17 cellular contexts compared by ENCODE assay signal in the genomic region with DNA sequence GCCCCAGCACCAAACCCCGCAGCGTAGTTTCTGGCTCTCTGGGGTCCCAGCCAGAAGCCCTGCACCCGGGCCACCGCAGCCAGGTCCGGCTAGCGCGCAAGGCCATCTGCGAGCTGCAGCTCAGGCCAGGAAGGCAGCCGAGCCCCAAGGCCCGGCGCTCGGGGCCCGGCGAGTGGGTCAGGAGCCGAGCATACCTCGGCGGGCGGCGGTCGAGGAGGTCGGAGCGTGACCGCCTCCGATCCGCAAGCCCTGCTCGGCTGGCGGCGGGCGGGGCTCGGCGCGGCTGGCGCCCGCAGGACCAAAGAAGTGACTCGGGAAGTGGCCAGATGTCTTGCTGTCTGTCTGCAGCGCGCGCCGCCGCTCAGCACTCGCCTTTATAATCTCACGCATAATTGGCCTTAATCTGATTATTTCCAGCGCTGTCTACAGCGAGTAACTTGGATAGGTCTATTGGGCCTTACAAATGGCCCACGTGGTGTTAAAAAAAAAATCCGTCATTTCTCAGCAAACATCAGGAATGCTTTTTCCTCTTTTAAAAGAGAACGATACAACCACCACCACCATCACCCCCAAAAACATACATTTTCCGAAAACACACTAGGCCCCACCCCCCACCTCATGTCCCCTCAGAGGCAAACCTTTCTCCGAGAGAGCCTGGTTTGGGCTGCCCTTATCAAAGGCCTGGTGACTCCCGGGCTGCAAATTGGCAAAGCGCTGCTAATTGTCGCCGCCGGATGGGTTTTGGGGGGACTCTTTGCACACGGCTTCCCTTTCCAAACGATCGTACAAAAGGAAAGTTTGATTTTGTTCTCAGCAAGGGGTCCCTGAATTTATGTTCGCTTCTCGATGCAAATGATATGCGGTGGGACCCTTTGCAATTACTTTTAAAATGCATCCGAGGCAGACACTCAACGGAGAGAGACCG. TPM values are rescaled to one million over a fixed set of nuclear protein-coding genes. Genes with fewer than 3 reads are reported as not detected.
A peak's percentile ranks its signal among the peaks of the same experiment; 100 is the strongest.
DNase-seq lines count a peak whose midpoint lies in the region; ATAC-seq, FAIRE-seq and TF ChIP-seq lines count a peak whose summit lies in the region.
"Had no signal": no experiment of that assay in that cellular context is flagged by ENCODE, and none has a peak within 500 bp of the region (broad histone marks: within the 10 kb centered on the region; RNA-seq: fewer than 3 reads in every experiment).

Gene DRGX, minus strand, starts transcription at position 349 of the 925 bp plus-strand sequence. CDS start 649 bp downstream, outside the sequence.

- H4K20me1 ChIP-seq in H1 (replicated peaks in 1 of 2; ENCODE audit: control insufficient read depth in 1 of 2, insufficient read depth in 2 of 2, low read length in 2 of 2), result peaks cover 6 to 25% of the 10 kb centered on the region in 2 experiments

- BruUV-seq in Calu3 (replicated peaks; lab: Mats Ljungman, UMichigan), result no TSS peak

- peak within 1 kb of the TSS; percentile 87 to 92 for H3K4me2 ChIP-seq in H1 (ENCODE audit: insufficient read depth in 1 of 2, low read depth in 2 of 2, low read length in 2 of 2)

- no peak within 1 kb of the TSS for H4K91ac ChIP-seq in H1 (replicated peaks; ENCODE audit: insufficient read length, low read length)

- POLR2A ChIA-PET in H1 (lab: Charles Lee; ENCODE audit: partially characterized antibody), result interaction anchor here (1.1 to 1.3 kb wide), 2 partner anchors 9 to 215 kb away, joined by 3 to 5 read pairs; no protein-coding TSS in a partner anchor
- POLR2A ChIA-PET in CD4-positive, alpha-beta T cell (lab: Charles Lee), result no interaction called here

- H2BK12ac ChIP-seq in H1 (ENCODE audit: low read depth, low read length), result no peak within 1 kb of the TSS

- H3K27me3 Mint-ChIP-seq in Calu3 (ENCODE audit: unreplicated experiment) (peaks cover 100% of the 10 kb centered on the region), osteocyte (ENCODE audit: unreplicated experiment) (peaks cover 90% of the 10 kb centered on the region)
- peaks cover 80% of the 10 kb centered on the region for H3K27me3 Mint-ChIP-seq in CD4-positive, alpha-beta T cell

- TF ChIP-seq CTCF in Calu3 (IDR thresholded peaks at IDR 0.05; ENCODE audit: unreplicated experiment) (no peak), H1 (IDR thresholded peaks at IDR 0.05; ENCODE audit: control extremely low read depth in 1 of 3, insufficient read depth in 1 of 3, low read depth in 1 of 3, low read length in 3 of 3) (no peak), osteocyte (IDR thresholded peaks at IDR 0.05) (no peak), colonic mucosa (IDR thresholded peaks at IDR 0.05) (no peak)
- no peak for TF ChIP-seq CTCF in CD4-positive, alpha-beta T cell (IDR thresholded peaks at IDR 0.05)

- no peak within 1 kb of the TSS for H2BK120ac ChIP-seq in H1 (replicated peaks; ENCODE audit: low read depth, low read length)

- no peaks in the 10 kb centered on the region for H3K36me3 ChIP-seq in HUES64 (ENCODE audit: insufficient read depth, low read length)
- H3K36me3 ChIP-seq in H1 (ENCODE audit: control insufficient read depth in 2 of 4, insufficient read depth in 4 of 4, low read length in 3 of 4), result no peaks in the 10 kb centered on the region
- no peaks in the 10 kb centered on the region for H3K36me3 ChIP-seq in colonic mucosa

- DNase-seq in Calu3 (no peak), H1 (ENCODE audit: low read depth in 1 of 2, low spot score in 2 of 2) (no peak), osteocyte (ENCODE audit: extremely low spot score, unreplicated experiment) (peak; percentile 34), colonic mucosa (no peak), GM12891 (ENCODE audit: insufficient read length, low spot score) (no peak)
- no peak for DNase-seq in CD4-positive, alpha-beta T cell
- DNase-seq: CD8-positive, alpha-beta memory T cell; immature natural killer cell; MM.1S; substantia nigra had no signal

- H3K23ac ChIP-seq in H1 (ENCODE audit: insufficient read length), result no peak within 1 kb of the TSS

- CTCF ChIA-PET in Calu3 (lab: Charles Lee), result interaction anchor here (0.7 to 1.4 kb wide), 2 partner anchors 12 to 69 kb away, joined by 3 to 6 read pairs; no protein-coding TSS in a partner anchor
- CTCF ChIA-PET in H1 (lab: Charles Lee; ENCODE audit: partially characterized antibody), result interaction anchor here (0.9 to 2.6 kb wide), 7 partner anchors 12 to 120 kb away, joined by 3 to 14 read pairs (median 5); no protein-coding TSS in a partner anchor
- CTCF ChIA-PET in CD4-positive, alpha-beta T cell (lab: Charles Lee), result no interaction called here

- H2AK5ac ChIP-seq in H1 (ENCODE audit: low read depth, low read length), result no peak within 1 kb of the TSS

- H3K27me3 ChIP-seq in HUES64 (ENCODE audit: insufficient read depth, low read length) (peaks cover 99% of the 10 kb centered on the region), H1 (replicated peaks in 1 of 4; ENCODE audit: control insufficient read depth in 3 of 4, extremely low read depth in 1 of 4, insufficient read depth in 3 of 4, low read length in 3 of 4) (peaks cover 48 to 76% (median 70%) of the 10 kb centered on the region in 4 experiments), colonic mucosa (peaks cover 61% of the 10 kb centered on the region)
- peaks cover 97% of the 10 kb centered on the region for H3K27me3 ChIP-seq in CD4-positive, alpha-beta T cell (ENCODE audit: control insufficient read depth, insufficient read depth, low read length)

- H2BK15ac ChIP-seq in H1 (ENCODE audit: low read length), result no peak within 1 kb of the TSS

- no peaks in the 10 kb centered on the region for H3K79me1 ChIP-seq in H1 (ENCODE audit: low read depth, low read length)

- peak within 1 kb of the TSS; percentile 49 for H3K4me3 ChIP-seq in HUES64 (ENCODE audit: low read length)
- peak within 1 kb of the TSS; percentile 44 to 67 (median 48) for H3K4me3 ChIP-seq in H1 (ENCODE audit: extremely low read depth in 1 of 4, insufficient read depth in 2 of 4, low read depth in 3 of 4, low read length in 4 of 4)
- no peak within 1 kb of the TSS for H3K4me3 ChIP-seq in colonic mucosa

- no peaks in the 10 kb centered on the region for H3K9me3 ChIP-seq in HUES64 (ENCODE audit: insufficient read depth, low read depth, low read length)
- no peaks in the 10 kb centered on the region for H3K9me3 ChIP-seq in H1 (ENCODE audit: insufficient read depth in 2 of 2, low read depth in 1 of 2, low read length in 1 of 2)
- H3K9me3 ChIP-seq in CD4-positive, alpha-beta T cell (ENCODE audit: control insufficient read depth, low read length), result no peaks in the 10 kb centered on the region
- no peaks in the 10 kb centered on the region for H3K9me3 ChIP-seq in colonic mucosa

- H3K4ac ChIP-seq in H1 (replicated peaks; ENCODE audit: insufficient read length, low read depth, low read length), result no peak within 1 kb of the TSS

- H3K4me3 Mint-ChIP-seq in Calu3 (ENCODE audit: low read depth, unreplicated experiment) (peak within 1 kb of the TSS; percentile 39), osteocyte (ENCODE audit: unreplicated experiment) (peak within 1 kb of the TSS; percentile 22)
- H3K4me3 Mint-ChIP-seq in CD4-positive, alpha-beta T cell, result no peak within 1 kb of the TSS
- H3K4me3 Mint-ChIP-seq: central memory CD8-positive, alpha-beta T cell had no signal

- H3K9ac ChIP-seq in HUES64 (ENCODE audit: low read depth, low read length), result no peak within 1 kb of the TSS
- no peak within 1 kb of the TSS; a peak in 1 of 7 replicates for H3K9ac ChIP-seq in H1 (replicated peaks in 1 of 4; ENCODE audit: extremely low read depth in 1 of 4, low read depth in 3 of 4, low read length in 3 of 4)
- H3K9ac ChIP-seq in colonic mucosa (ENCODE audit: low read depth in 2 of 2, low read length in 2 of 2), result no peak within 1 kb of the TSS

- H2AFZ ChIP-seq in H1 (ENCODE audit: low read length), result no peak within 1 kb of the TSS

- H3K9me3 Mint-ChIP-seq in Calu3 (ENCODE audit: low read depth, unreplicated experiment), result no peaks in the 10 kb centered on the region
- H3K9me3 Mint-ChIP-seq in osteocyte (ENCODE audit: unreplicated experiment), result no peaks in the 10 kb centered on the region
- H3K9me3 Mint-ChIP-seq in CD4-positive, alpha-beta T cell, result no peaks in the 10 kb centered on the region
- H3K9me3 Mint-ChIP-seq: activated naive CD4-positive, alpha-beta T cell treated with anti-CD3 and anti-CD28 coated beads, Interleukin-2, amount 50 U/mL, for 72 hours; central memory CD8-positive, alpha-beta T cell had no signal

- H3K14ac ChIP-seq in H1 (ENCODE audit: insufficient read length), result no peak within 1 kb of the TSS

- intact Hi-C loops in Calu3 (cut with micrococcal nuclease; ENCODE audit: unreplicated experiment), result no loop called here
- intact Hi-C loops in CD4-positive, alpha-beta T cell (cut with DNase I, micrococcal nuclease), result no loop called here
- intact Hi-C loops in colonic mucosa (cut with DNase I), result no loop called here

- no peaks in the 10 kb centered on the region for H3K79me2 ChIP-seq in H1 (ENCODE audit: control insufficient read depth in 1 of 2, insufficient read depth in 2 of 2, low read length in 2 of 2)

- no peak within 1 kb of the TSS for H3K18ac ChIP-seq in H1 (ENCODE audit: extremely low read depth, low read length)

- no peak for TF ChIP-seq EP300 in H1 (IDR thresholded peaks at IDR 0.05; ENCODE audit: borderline replicate concordance in 1 of 2, low read depth in 2 of 2, low read length in 2 of 2)

- ATAC-seq in GM18511 (IDR thresholded peaks at IDR 0.05; ENCODE audit: unreplicated experiment), result no peak
- no peak for ATAC-seq in CD4-positive, alpha-beta T cell (ENCODE audit: poor library complexity)
- ATAC-seq: activated naive CD4-positive, alpha-beta T cell treated with anti-CD3 and anti-CD28 coated beads, Interleukin-2, amount 50 U/mL, for 72 hours had no signal

- no peaks in the 10 kb centered on the region for H3K4me1 Mint-ChIP-seq in Calu3 (ENCODE audit: low read depth, unreplicated experiment)
- H3K4me1 Mint-ChIP-seq in osteocyte (ENCODE audit: unreplicated experiment), result peaks cover 22% of the 10 kb centered on the region
- peaks cover 5% of the 10 kb centered on the region for H3K4me1 Mint-ChIP-seq in CD4-positive, alpha-beta T cell (ENCODE audit: low read depth)

- TF ChIP-seq POLR2A in H1 (IDR thresholded peaks at IDR 0.05; ENCODE audit: control extremely low read depth in 1 of 2, low read depth in 2 of 2, low read length in 2 of 2) (no peak), GM12891 (IDR thresholded peaks at IDR 0.05; ENCODE audit: low read depth, low read length) (no peak)

- no peak within 1 kb of the TSS for H4K5ac ChIP-seq in H1 (ENCODE audit: insufficient read length, low read depth, low read length)

- FAIRE-seq in H1 (lab: Jason Lieb, UNC), result no peak
- no peak for FAIRE-seq in GM12891 (lab: Jason Lieb, UNC)
- FAIRE-seq: TTC549 had no signal

- H3K27ac Mint-ChIP-seq in Calu3 (ENCODE audit: unreplicated experiment) (no peak within 1 kb of the TSS), osteocyte (ENCODE audit: unreplicated experiment) (no peak within 1 kb of the TSS)
- no peak within 1 kb of the TSS for H3K27ac Mint-ChIP-seq in CD4-positive, alpha-beta T cell
- H3K27ac Mint-ChIP-seq: activated naive CD4-positive, alpha-beta T cell treated with anti-CD3 and anti-CD28 coated beads, Interleukin-2, amount 50 U/mL, for 72 hours; immature natural killer cell had no signal

- no peaks in the 10 kb centered on the region for H3K36me3 Mint-ChIP-seq in Calu3 (ENCODE audit: insufficient read depth, unreplicated experiment)
- no peaks in the 10 kb centered on the region for H3K36me3 Mint-ChIP-seq in osteocyte (ENCODE audit: unreplicated experiment)
- no peaks in the 10 kb centered on the region for H3K36me3 Mint-ChIP-seq in CD4-positive, alpha-beta T cell (ENCODE audit: low read depth)
- H3K36me3 Mint-ChIP-seq: CD8-positive, alpha-beta memory T cell; immature natural killer cell had no signal

- no peak within 1 kb of the TSS for H3K56ac ChIP-seq in H1 (replicated peaks; ENCODE audit: insufficient read length, low read depth, low read length)

- no peak within 1 kb of the TSS for H2BK20ac ChIP-seq in H1 (ENCODE audit: low read length)

- H3K4me1 ChIP-seq in HUES64 (ENCODE audit: insufficient read depth, low read length) (peaks cover 9% of the 10 kb centered on the region), H1 (replicated peaks in 1 of 4; ENCODE audit: control insufficient read depth in 3 of 4, insufficient read depth in 4 of 4, low read length in 3 of 4) (peaks cover 4 to 14% (median 6%) of the 10 kb centered on the region in 4 experiments), colonic mucosa (no peaks in the 10 kb centered on the region)

- peaks cover 18% of the 10 kb centered on the region; the same call in 1 of the 2 replicates for H3K23me2 ChIP-seq in H1 (ENCODE audit: low read depth, low read length)

- H2BK5ac ChIP-seq in H1 (ENCODE audit: low read depth, low read length), result no peak within 1 kb of the TSS

- TF ChIP-seq RAD21 in H1 (IDR thresholded peaks at IDR 0.05 in 1 of 2, conservative IDR thresholded peaks at IDR 0.05 in 1 of 2; ENCODE audit: low read depth in 2 of 2, low read length in 2 of 2), result no peak

- H3K27ac ChIP-seq in HUES64 (ENCODE audit: low read depth, low read length) (no peak within 1 kb of the TSS), H1 (ENCODE audit: low read depth, low read length) (no peak within 1 kb of the TSS), colonic mucosa (no peak within 1 kb of the TSS)
- no peak within 1 kb of the TSS for H3K27ac ChIP-seq in CD4-positive, alpha-beta T cell (ENCODE audit: low read depth, low read length)

- 1% methylated on average over 63 of the region's 63 CpGs for WGBS in HUES64
- 2% methylated on average over 50 of the region's 63 CpGs; no CpG with 5 or more reads in 1 of the 2 experiments for WGBS in H1 (ENCODE audit: extremely low coverage in 1 of 2, insufficient coverage in 1 of 2, insufficient read length in 1 of 2, insufficient replicate concordance in 2 of 2, low coverage in 1 of 2, low lambda C conversion rate in 2 of 2, missing lambda C conversion rate in 1 of 2), 2 experiments

- H4K8ac ChIP-seq in H1 (ENCODE audit: extremely low read depth, insufficient read depth, low read length), result no peak within 1 kb of the TSS

RNA-seq across cellular contexts. Expression of gene DRGX, which starts in this region (rescaled TPM):
- total RNA-seq in Calu3 (2022) (not detected in 2 replicates), osteocyte (not detected in 2 replicates), colonic mucosa (under 1 TPM in 1 of 2 donors, not detected in 1; 0.16 TPM)
- not detected for polyA plus RNA-seq in HUES64 (2013, experiment 1 of 2)
- polyA plus RNA-seq in HUES64 (2013, experiment 2 of 2), result not detected
- not detected in 2 replicates for total RNA-seq in H1 (2021; fragmentation: NEBNext Ultra II Directional; extraction: Animal tissue kit (Norgen Biotek cat#: 25700))
- polyA plus RNA-seq in H1 (2011; rRNA removed), result not detected in 2 replicates
- polyA plus RNA-seq in H1 (2011; cell fraction: cytosol; rRNA removed), result not detected
- not detected for polyA plus RNA-seq in H1 (2011; cell fraction: nucleus; rRNA removed)
- not detected in 4 replicates for polyA plus RNA-seq in H1 (2012, experiment 1 of 2)
- polyA plus RNA-seq in H1 (2012, experiment 2 of 2), result not detected
- not detected for polyA plus RNA-seq in H1 (2013, experiment 1 of 2)
- polyA plus RNA-seq in H1 (2013, experiment 2 of 2), result not detected
- not detected in 2 replicates for polyA minus RNA-seq in H1 (2011; rRNA and poly(A)+ RNA removed)
- not detected for polyA minus RNA-seq in H1 (2011; cell fraction: cytosol; rRNA and poly(A)+ RNA removed)
- not detected for polyA minus RNA-seq in H1 (2011; cell fraction: nucleus; rRNA and poly(A)+ RNA removed)
- total RNA-seq in CD4-positive, alpha-beta T cell, result not detected
- polyA plus RNA-seq in GM12891 (2012; ENCODE audit: low read depth, missing spikeins), result not detected
- total RNA-seq: activated CD8-positive, alpha-beta memory T cell treated with anti-CD3 and anti-CD28 coated beads for 36 hours; activated naive CD4-positive, alpha-beta T cell treated with anti-CD3 and anti-CD28 coated beads, Interleukin-2, amount 50 U/mL, for 72 hours; CD8-positive, alpha-beta memory T cell; NCI-H460 had no signal
- polyA plus RNA-seq: CD8-positive, alpha-beta memory T cell; immature natural killer cell had no signal

Comparison
In these comparisons a context has a peak if more than half of its experiments do, and no peak if none do; other contexts are left out.
1. Peak in DNase-seq in osteocyte; RNA of the gene not detected or under 1 TPM.